Comparison of ENCODE assay signal across 1 cellular context in the genomic region with DNA sequence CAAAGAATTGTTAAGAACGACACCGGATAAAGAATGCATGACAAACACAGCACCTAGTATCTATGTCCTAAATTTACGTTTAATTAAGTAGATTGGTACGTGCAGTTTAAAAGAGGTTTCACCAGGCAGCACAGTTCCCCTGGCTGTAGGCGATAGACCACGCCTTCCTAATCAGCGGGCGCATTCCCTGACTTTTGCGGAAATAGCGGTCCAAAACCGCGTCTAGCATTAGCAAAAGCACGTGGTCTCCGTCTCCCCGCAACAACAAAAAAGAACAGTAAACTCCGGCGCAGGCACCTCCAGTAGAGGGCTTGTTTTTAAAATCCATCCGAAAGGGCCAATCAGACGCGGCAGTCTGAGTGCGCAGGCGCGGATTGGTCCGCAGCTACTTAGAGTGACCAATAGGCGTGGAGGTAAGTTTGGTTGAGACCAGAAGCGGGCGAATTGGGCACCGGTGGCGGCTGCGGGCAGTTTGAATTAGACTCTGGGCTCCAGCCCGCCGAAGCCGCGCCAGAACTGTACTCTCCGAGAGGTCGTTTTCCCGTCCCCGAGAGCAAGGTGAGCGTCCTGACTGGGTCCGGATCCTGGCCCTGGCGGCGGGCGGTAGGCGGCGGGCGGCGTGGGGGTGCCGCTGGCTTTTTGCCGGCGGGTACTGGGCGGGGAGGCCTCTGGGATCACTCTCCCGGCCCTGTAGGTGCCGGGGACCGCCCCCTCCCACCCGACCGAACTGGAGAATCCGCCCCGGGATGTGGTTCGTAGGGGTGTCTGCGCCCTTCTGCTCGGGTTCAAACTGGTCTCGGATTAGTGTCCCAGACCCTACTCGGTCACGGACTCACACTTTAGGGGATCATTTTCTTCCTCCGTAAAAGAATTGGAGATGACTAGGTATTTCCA.
A peak's percentile ranks its signal among the peaks of the same experiment; 100 is the strongest.
TF ChIP-seq lines count a peak whose summit lies in the region.

CENPF (plus strand) TSS at position 432 of the 894 bp plus-strand sequence. CDS start 10,560 bp downstream, outside the sequence.

TF ChIP-seq in Ishikawa, 13 proteins besides CTCF, POLR2A, EP300 and RAD21 (continued from another document):
- TF ChIP-seq REST (IDR thresholded peaks at IDR 0.05; ENCODE audit: low read depth) (no peak), CEBPB (IDR thresholded peaks at IDR 0.05) (no peak), TAF1 (IDR thresholded peaks at IDR 0.05; ENCODE audit: low read depth) (peak; percentile 66; the same call in 1 of the 2 replicates), TCF12 (IDR thresholded peaks at IDR 0.05; ENCODE audit: low read depth) (peak; percentile 61), NFIC (IDR thresholded peaks at IDR 0.05) (peak; percentile 53; the same call in 1 of the 2 replicates)
- TF ChIP-seq, protein P1, sequence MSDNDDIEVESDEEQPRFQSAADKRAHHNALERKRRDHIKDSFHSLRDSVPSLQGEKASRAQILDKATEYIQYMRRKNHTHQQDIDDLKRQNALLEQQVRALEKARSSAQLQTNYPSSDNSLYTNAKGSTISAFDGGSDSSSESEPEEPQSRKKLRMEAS (IDR thresholded peaks at IDR 0.05) = peak; percentile 99
